Comparison of ENCODE assay signal across 11 cellular contexts in the genomic region with DNA sequence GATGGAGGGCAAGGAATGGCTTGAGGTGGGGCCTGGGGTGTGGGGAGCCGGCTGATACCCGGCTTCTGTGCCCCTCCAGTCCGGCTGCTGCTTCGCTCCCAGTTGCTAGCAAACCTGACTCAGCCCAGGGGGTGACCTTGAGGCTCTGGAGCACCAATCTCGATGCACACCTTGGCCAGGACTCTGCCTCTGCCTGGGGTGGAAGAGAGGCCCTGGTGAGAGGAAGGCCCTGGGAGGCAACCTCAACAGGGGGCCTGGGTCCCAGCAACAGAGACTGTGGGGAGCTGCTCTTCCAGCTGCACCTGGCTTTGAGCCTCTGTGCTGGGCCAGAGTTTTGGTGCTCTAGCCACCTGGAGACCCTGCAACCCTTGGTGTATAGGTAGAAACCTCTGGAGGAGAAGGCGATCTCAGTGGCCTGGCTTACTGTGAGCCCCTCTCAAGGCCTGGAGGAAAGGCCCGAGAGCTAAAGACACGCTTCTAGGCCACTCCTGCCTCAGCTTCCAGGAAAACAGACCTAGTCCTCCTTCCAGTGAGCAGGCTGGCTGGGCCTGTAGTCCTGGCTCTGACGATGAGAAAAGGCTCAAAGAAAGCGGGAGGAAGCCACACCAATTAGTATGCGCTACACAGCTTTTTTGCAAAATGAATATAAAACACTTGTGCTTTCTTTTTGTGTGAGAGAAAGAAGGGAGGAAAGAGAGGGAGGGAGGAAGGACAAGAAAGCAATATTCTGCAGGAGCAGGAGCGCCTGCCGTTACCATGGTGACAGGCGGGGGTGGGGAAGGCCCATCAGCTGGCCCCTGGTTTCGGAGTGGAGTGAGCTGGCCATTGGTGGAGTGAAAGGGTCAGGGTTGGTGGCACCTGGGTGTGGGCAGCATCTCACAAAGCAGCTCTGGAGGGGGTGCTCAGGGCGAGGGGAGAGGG.
DNase-seq lines count a peak whose midpoint lies in the region; TF ChIP-seq lines count a peak whose summit lies in the region.
"Had no signal": no experiment of that assay in that cellular context is flagged by ENCODE, and none has a peak within 500 bp of the region (broad histone marks: within the 10 kb centered on the region; RNA-seq: fewer than 3 reads in every experiment).

No MANE protein-coding gene starts in this region.

- peak overlapping the region; percentile 90 for H3K27ac Mint-ChIP-seq in activated naive CD4-positive, alpha-beta T cell treated with anti-CD3 and anti-CD28 coated beads, Interleukin-2, amount 10 ng/mL, durations not matched to agents 7 days and 5 days
- H3K27ac Mint-ChIP-seq: B cell had no signal

- H3K9me3 Mint-ChIP-seq in activated naive CD4-positive, alpha-beta T cell treated with anti-CD3 and anti-CD28 coated beads, Interleukin-2, amount 10 ng/mL, durations not matched to agents 7 days and 5 days = no peaks in the 10 kb centered on the region

- H3K4me1 Mint-ChIP-seq in activated naive CD4-positive, alpha-beta T cell treated with anti-CD3 and anti-CD28 coated beads, Interleukin-2, amount 10 ng/mL, durations not matched to agents 7 days and 5 days = peaks cover 74% of the 10 kb centered on the region

- H3K27ac ChIP-seq in coronary artery (peak overlapping the region; percentile 30 to 81), tibial artery (peak overlapping the region; percentile 57 to 66)
- H3K27ac ChIP-seq: SJCRH30 had no signal

- intact Hi-C loops in tibial artery (cut with DNase I; ENCODE audit: low total_unique reads) = no loop called here

- H3K27me3 ChIP-seq in tibial artery = no peaks in the 10 kb centered on the region
- H3K27me3 ChIP-seq: SJCRH30 had no signal

- no peak overlapping the region for H3K4me3 ChIP-seq in coronary artery
- no peak overlapping the region for H3K4me3 ChIP-seq in tibial artery
- H3K4me3 ChIP-seq: SJCRH30 had no signal

- H3K36me3 ChIP-seq in tibial artery = no peaks in the 10 kb centered on the region
- H3K36me3 ChIP-seq: SJCRH30 had no signal

- peaks cover 33% of the 10 kb centered on the region for H3K36me3 Mint-ChIP-seq in activated naive CD4-positive, alpha-beta T cell treated with anti-CD3 and anti-CD28 coated beads, Interleukin-2, amount 10 ng/mL, durations not matched to agents 7 days and 5 days

- peaks cover 8 to 88% (median 69%) of the 10 kb centered on the region in 4 donors for H3K4me1 ChIP-seq in tibial artery

- no peaks in the 10 kb centered on the region for H3K9me3 ChIP-seq in tibial artery
- H3K9me3 ChIP-seq: SJCRH30 had no signal

- peak; percentile 34 for DNase-seq in activated naive CD4-positive, alpha-beta T cell treated with anti-CD3 and anti-CD28 coated beads, Interleukin-2, amount 10 ng/mL, durations not matched to agents 7 days and 5 days
- no peak for DNase-seq in activated naive CD4-positive, alpha-beta T cell treated with anti-CD3 and anti-CD28 coated beads, Interleukin-2, amount 50 U/mL, for 16 hours
- DNase-seq in coronary artery (ENCODE audit: low spot score) (no peak), midbrain (lab: John Stamatoyannopoulos, UW) (peak; percentile 46), tibial artery (no peak), putamen (ENCODE audit: low spot score) (no peak), NK-92 (lab: John Stamatoyannopoulos, UW; ENCODE audit: unreplicated experiment) (no peak), NCI-H748 treated with DMSO at 0.1 percent for 48 hours (lab: John Stamatoyannopoulos, UW) (no peak)
- DNase-seq: activated effector memory CD4-positive, alpha-beta T cell treated with Interleukin-2 at 50 U/mL for 16 hours; SJCRH30 had no signal

- no peak for TF ChIP-seq CTCF in coronary artery (IDR thresholded peaks at IDR 0.05)
- TF ChIP-seq CTCF in tibial artery (IDR thresholded peaks at IDR 0.05) = no peak

- CTCF ChIA-PET in activated naive CD4-positive, alpha-beta T cell treated with anti-CD3 and anti-CD28 coated beads, Interleukin-2, amount 10 ng/mL, durations not matched to agents 7 days and 5 days (lab: Charles Lee) = interaction anchor here (0.7 to 4.1 kb wide), 6 partner anchors 11 to 57 kb away, joined by 3 to 24 read pairs (median 4); no protein-coding TSS in a partner anchor

- no peak overlapping the region for H3K4me3 Mint-ChIP-seq in activated naive CD4-positive, alpha-beta T cell treated with anti-CD3 and anti-CD28 coated beads, Interleukin-2, amount 10 ng/mL, durations not matched to agents 7 days and 5 days
- H3K4me3 Mint-ChIP-seq: B cell had no signal

- no peaks in the 10 kb centered on the region for H3K27me3 Mint-ChIP-seq in activated naive CD4-positive, alpha-beta T cell treated with anti-CD3 and anti-CD28 coated beads, Interleukin-2, amount 10 ng/mL, durations not matched to agents 7 days and 5 days
- H3K27me3 Mint-ChIP-seq: B cell had no signal

Comparison
In these comparisons a context has a peak if more than half of its experiments do, and no peak if none do; other contexts are left out.
1. DNase-seq: peak in activated naive CD4-positive, alpha-beta T cell treated with anti-CD3 and anti-CD28 coated beads, Interleukin-2, amount 10 ng/mL, durations not matched to agents 7 days and 5 days (single experiment) and midbrain (single experiment); none in activated naive CD4-positive, alpha-beta T cell treated with anti-CD3 and anti-CD28 coated beads, Interleukin-2, amount 50 U/mL, for 16 hours (single experiment), coronary artery (single experiment), tibial artery (0 of 2), putamen (single experiment), NK-92 (single experiment) and NCI-H748 treated with DMSO at 0.1 percent for 48 hours (single experiment).